20 cellular contexts compared by ENCODE assay signal in the genomic region with DNA sequence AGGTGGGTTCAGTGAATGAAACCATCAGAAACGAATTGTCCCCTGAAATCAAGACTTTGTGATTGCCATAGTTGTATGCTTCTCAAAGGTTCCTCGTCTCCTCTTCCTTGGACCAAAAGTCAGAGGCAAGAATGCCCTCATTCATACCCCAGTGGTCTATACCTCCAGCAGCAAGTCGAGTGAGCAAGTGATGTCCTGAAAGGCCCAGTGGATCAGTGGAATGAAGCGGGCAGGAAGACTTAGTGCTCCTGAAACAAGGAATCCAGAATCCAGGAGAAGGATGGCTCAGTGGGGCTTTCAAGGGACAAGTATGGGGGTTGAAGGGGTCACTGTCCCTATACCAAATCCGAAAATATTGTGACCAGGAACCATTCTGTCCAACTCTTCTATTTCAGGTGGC. TPM values are rescaled to one million over a fixed set of nuclear protein-coding genes. Genes with fewer than 3 reads are reported as not detected.
DNase-seq lines count a peak whose midpoint lies in the region; ATAC-seq and TF ChIP-seq lines count a peak whose summit lies in the region.
"Had no signal": no experiment of that assay in that cellular context is flagged by ENCODE, and none has a peak within 500 bp of the region (broad histone marks: within the 10 kb centered on the region; RNA-seq: fewer than 3 reads in every experiment).

No MANE protein-coding gene starts in this region.

- H3K4me1 Mint-ChIP-seq in neural crest cell: peaks cover 46% of the 10 kb centered on the region
- no peaks in the 10 kb centered on the region for H3K4me1 Mint-ChIP-seq in activated T-helper 17 cell treated with anti-CD3 and anti-CD28 coated beads, Interleukin-2, amount 50 U/mL, for 72 hours

- TF ChIP-seq POLR2A in stomach (IDR thresholded peaks at IDR 0.05): no peak

- TF ChIP-seq EP300 in stomach (IDR thresholded peaks at IDR 0.05): no peak

- H3K4me3 Mint-ChIP-seq in neural crest cell: peak overlapping the region; percentile 24
- H3K4me3 Mint-ChIP-seq in activated T-helper 17 cell treated with anti-CD3 and anti-CD28 coated beads, Interleukin-2, amount 50 U/mL, for 72 hours: no peak overlapping the region
- H3K4me3 Mint-ChIP-seq: B cell; CD4-positive, CD25-positive, alpha-beta regulatory T cell had no signal

- no peak for ATAC-seq in activated T-helper 17 cell treated with anti-CD3 and anti-CD28 coated beads, Interleukin-2, amount 50 U/mL, for 72 hours (replicated peaks)
- ATAC-seq: HCT116, Right ventricle myocardium inferior had no signal

- H3K9me3 Mint-ChIP-seq in neural crest cell: no peaks in the 10 kb centered on the region
- no peaks in the 10 kb centered on the region for H3K9me3 Mint-ChIP-seq in activated T-helper 17 cell treated with anti-CD3 and anti-CD28 coated beads, Interleukin-2, amount 50 U/mL, for 72 hours
- H3K9me3 Mint-ChIP-seq: CD4-positive, CD25-positive, alpha-beta regulatory T cell had no signal

- intact Hi-C loops in stomach (cut with DNase I; ENCODE audit: low total_unique reads): no loop called here

- H3K4me3 ChIP-seq in NT2/D1 (ENCODE audit: insufficient read length, low read depth) (no peak overlapping the region), iPS-15b (ENCODE audit: low read depth, low read length) (no peak overlapping the region), stomach (no peak overlapping the region)
- H3K4me3 ChIP-seq: Peyer's patch, SK-N-MC had no signal

- no peaks in the 10 kb centered on the region for H3K27me3 ChIP-seq in NT2/D1 (ENCODE audit: insufficient read depth, insufficient read length)
- H3K27me3 ChIP-seq in iPS-15b (ENCODE audit: control insufficient read depth, insufficient read depth, low read length): no peaks in the 10 kb centered on the region
- H3K27me3 ChIP-seq in stomach: peaks cover 0 to 1% (median 0%) of the 10 kb centered on the region in 3 donors
- H3K27me3 ChIP-seq: Peyer's patch had no signal

- DNase-seq in NT2/D1 (ENCODE audit: low read depth, low spot score): no peak
- no peak for DNase-seq in neural crest cell (ENCODE audit: low read depth, low spot score)
- no peak for DNase-seq in SHP77 (lab: John Stamatoyannopoulos, UW)
- DNase-seq in stomach: no peak
- no peak for DNase-seq in NCI-H226
- DNase-seq: CD4-positive, CD25-positive, alpha-beta regulatory T cell; DMS79; NCI-H1048; NCI-H2107; NCI-H2227 treated with DMSO at 0.1 percent for 48 hours; NCI-H524 treated with DMSO at 0.1 percent for 48 hours; Peyer's patch had no signal

- TF ChIP-seq CTCF in neural crest cell (conservative IDR thresholded peaks at IDR 0.05): no peak
- no peak for TF ChIP-seq CTCF in stomach (IDR thresholded peaks at IDR 0.05)

- WGBS in stomach, 5 donors: 86 to 93% (median 88%) methylated on average over 5 of the region's 5 CpGs

- H3K27ac Mint-ChIP-seq in neural crest cell (ENCODE audit: unreplicated experiment): peak overlapping the region; percentile 78
- H3K27ac Mint-ChIP-seq in activated T-helper 17 cell treated with anti-CD3 and anti-CD28 coated beads, Interleukin-2, amount 50 U/mL, for 72 hours: no peak overlapping the region
- H3K27ac Mint-ChIP-seq: B cell; CD4-positive, CD25-positive, alpha-beta regulatory T cell had no signal

- H3K9ac ChIP-seq in NT2/D1 (ENCODE audit: insufficient read length, low read depth): peak overlapping the region; percentile 23
- peak overlapping the region; percentile 50 for H3K9ac ChIP-seq in iPS-15b (ENCODE audit: low read depth, low read length)

- H3K9me3 ChIP-seq in NT2/D1 (ENCODE audit: insufficient read depth, low read length) (no peaks in the 10 kb centered on the region), iPS-15b (ENCODE audit: control insufficient read depth, insufficient read depth, low read length) (no peaks in the 10 kb centered on the region), stomach (no peaks in the 10 kb centered on the region)
- H3K9me3 ChIP-seq: Peyer's patch had no signal

- H3K27me3 Mint-ChIP-seq in neural crest cell (ENCODE audit: low read depth): peaks cover 3% of the 10 kb centered on the region
- peaks cover 7% of the 10 kb centered on the region for H3K27me3 Mint-ChIP-seq in activated T-helper 17 cell treated with anti-CD3 and anti-CD28 coated beads, Interleukin-2, amount 50 U/mL, for 72 hours

- H3K36me3 ChIP-seq in NT2/D1 (ENCODE audit: insufficient read depth, insufficient read length, low read length) (no peaks in the 10 kb centered on the region), iPS-15b (ENCODE audit: control insufficient read depth, insufficient read depth, low read length) (no peaks in the 10 kb centered on the region), stomach (peaks cover 0 to 6% (median 0%) of the 10 kb centered on the region in 4 donors)
- H3K36me3 ChIP-seq: Peyer's patch had no signal

- H3K4me1 ChIP-seq in NT2/D1 (ENCODE audit: insufficient read depth, insufficient read length): peaks cover 24% of the 10 kb centered on the region
- H3K4me1 ChIP-seq in iPS-15b (ENCODE audit: control insufficient read depth, insufficient read depth, low read length): peaks cover 15% of the 10 kb centered on the region
- peaks cover 0 to 9% (median 5%) of the 10 kb centered on the region in 4 donors for H3K4me1 ChIP-seq in stomach

- no peak overlapping the region for H3K27ac ChIP-seq in stomach
- H3K27ac ChIP-seq: SK-N-MC had no signal

- H3K36me3 Mint-ChIP-seq in neural crest cell (ENCODE audit: low read depth): no peaks in the 10 kb centered on the region
- no peaks in the 10 kb centered on the region for H3K36me3 Mint-ChIP-seq in activated T-helper 17 cell treated with anti-CD3 and anti-CD28 coated beads, Interleukin-2, amount 50 U/mL, for 72 hours (ENCODE audit: low read depth)
- H3K36me3 Mint-ChIP-seq: CD4-positive, CD25-positive, alpha-beta regulatory T cell had no signal

RNA-seq across cellular contexts. Expression of gene ERBB2, which starts 5.3 kb away (rescaled TPM):
- total RNA-seq in neural crest cell (78.4 and 82.9 TPM in 2 replicates), stomach (100 to 1,000 TPM in 2 of 5 donors, 10 to 100 TPM in 3; 53.1 to 402 (median 81.7) TPM)
- total RNA-seq in activated T-helper 17 cell treated with anti-CD3 and anti-CD28 coated beads, Interleukin-2, amount 50 U/mL, for 72 hours: 1 to 10 TPM; 3.4 to 5.9 TPM
- polyA plus RNA-seq in stomach: 10 to 100 TPM; 13.1 to 47.7 (median 25.3) TPM

RNA-seq across cellular contexts. Expression of gene PGAP3, which starts 6.7 kb away (rescaled TPM):
- total RNA-seq in neural crest cell: 18.2 and 21.7 TPM in 2 replicates
- 10 to 100 TPM in 1 of 2 donors, 1 to 10 TPM in 1; 5.9 to 14.8 TPM for total RNA-seq in activated T-helper 17 cell treated with anti-CD3 and anti-CD28 coated beads, Interleukin-2, amount 50 U/mL, for 72 hours
- total RNA-seq in stomach: 10 to 100 TPM in 3 of 5 donors, 1 to 10 TPM in 2; 3.2 to 42.9 (median 22.4) TPM
- 10 to 100 TPM in 2 of 3 donors, 1 to 10 TPM in 1; 9.1 to 21.5 (median 11.2) TPM for polyA plus RNA-seq in stomach

RNA-seq across cellular contexts. Expression of gene PNMT, which starts 26.3 kb away (rescaled TPM):
- 0.84 and 0.86 TPM in 2 replicates for total RNA-seq in neural crest cell
- not detected for total RNA-seq in activated T-helper 17 cell treated with anti-CD3 and anti-CD28 coated beads, Interleukin-2, amount 50 U/mL, for 72 hours
- 1 to 10 TPM in 2 of 5 donors, under 1 TPM in 1, not detected in 2; 0.45 to 9.0 (median 2.9) TPM for total RNA-seq in stomach
- polyA plus RNA-seq in stomach: 10 to 100 TPM in 2 of 3 donors, 1 to 10 TPM in 1; 5.3 to 16.6 (median 13.0) TPM
- total RNA-seq: MCF 10A had no signal
- polyA plus RNA-seq: AG04450; CD4-positive, CD25-positive, alpha-beta regulatory T cell had no signal

RNA-seq across cellular contexts. Expression of gene TCAP, which starts 29.4 kb away (rescaled TPM):
- total RNA-seq in neural crest cell (1.9 and 2.8 TPM in 2 replicates), stomach (1 to 10 TPM in 1 of 5 donors, under 1 TPM in 2, not detected in 2; 0.89 to 4.3 (median 0.92) TPM)
- 1 to 10 TPM; 2.0 to 2.5 TPM for total RNA-seq in activated T-helper 17 cell treated with anti-CD3 and anti-CD28 coated beads, Interleukin-2, amount 50 U/mL, for 72 hours
- polyA plus RNA-seq in stomach: 10 to 100 TPM in 1 of 3 donors, 1 to 10 TPM in 1, under 1 TPM in 1; 0.88 to 14.1 (median 3.5) TPM

RNA-seq across cellular contexts. Expression of gene MIEN1, which starts 35.7 kb away (rescaled TPM):
- total RNA-seq in neural crest cell (35.6 and 36.8 TPM in 2 replicates), stomach (100 to 1,000 TPM in 2 of 5 donors, 10 to 100 TPM in 2, 1 to 10 TPM in 1; 9.3 to 312 (median 25.9) TPM)
- 10 to 100 TPM; 24.6 to 45.2 TPM for total RNA-seq in activated T-helper 17 cell treated with anti-CD3 and anti-CD28 coated beads, Interleukin-2, amount 50 U/mL, for 72 hours
- 100 to 1,000 TPM; 106 to 134 (median 132) TPM for polyA plus RNA-seq in stomach

Comparison
In these comparisons a context has a peak if more than half of its experiments do, and no peak if none do; other contexts are left out.
1. RNA of gene ERBB2, which starts 5.3 kb away (total RNA-seq): 53.1 to 402 TPM in stomach and 78.4 to 82.9 TPM in neural crest cell; 3.4 to 5.9 TPM in activated T-helper 17 cell treated with anti-CD3 and anti-CD28 coated beads, Interleukin-2, amount 50 U/mL, for 72 hours; every median in the first group is over 4 times any median in the second.